22 cellular contexts compared by ENCODE assay signal in the genomic region with DNA sequence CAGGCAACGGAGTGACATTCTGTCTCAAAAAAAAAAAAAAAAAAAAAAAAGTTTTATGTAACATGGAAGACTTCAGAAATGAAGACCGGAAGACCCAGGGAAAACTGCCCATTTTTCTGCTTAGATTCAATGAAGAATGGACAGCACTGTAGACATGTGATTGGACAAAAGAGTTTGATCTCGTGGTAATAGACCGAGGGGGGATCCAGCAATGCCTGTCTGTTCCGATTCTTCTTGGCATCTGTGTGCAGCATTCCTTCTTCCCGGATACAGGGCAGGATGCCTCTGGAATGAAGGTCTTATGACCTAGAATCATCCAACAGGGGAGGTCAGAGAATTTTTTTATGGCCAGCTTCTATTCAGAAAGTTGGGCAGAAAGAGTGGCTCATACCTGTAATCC. TPM values are rescaled to one million over a fixed set of nuclear protein-coding genes. Genes with fewer than 3 reads are reported as not detected.
DNase-seq lines count a peak whose midpoint lies in the region; TF ChIP-seq lines count a peak whose summit lies in the region.
"Had no signal": no experiment of that assay in that cellular context is flagged by ENCODE, and none has a peak within 500 bp of the region (broad histone marks: within the 10 kb centered on the region; RNA-seq: fewer than 3 reads in every experiment).

No MANE protein-coding gene starts in this region.

- no peak for TF ChIP-seq EP300 in tibial nerve (IDR thresholded peaks at IDR 0.05)

- no peaks in the 10 kb centered on the region for H3K9me3 Mint-ChIP-seq in activated CD4-positive, alpha-beta T cell treated with anti-CD3 and anti-CD28 coated beads, Interleukin-2, amount 10 ng/mL, durations not matched to agents 24 days and 14 days
- no peaks in the 10 kb centered on the region for H3K9me3 Mint-ChIP-seq in activated T-helper 2 cell treated with anti-CD3 and anti-CD28 coated beads, Interferon-gamma antibody, Interleukin-2, Interleukin-4, amounts not matched to agents 10 μg/mL and 5 μg/mL and 100 μg/mL, durations not matched to agents 14 hours and 24 hours and 36 hours
- H3K9me3 Mint-ChIP-seq: CD14-positive monocyte; IgD-negative memory B cell; naive thymus-derived CD8-positive, alpha-beta T cell; WTC11 had no signal

- H3K27me3 Mint-ChIP-seq in activated CD4-positive, alpha-beta T cell treated with anti-CD3 and anti-CD28 coated beads, Interleukin-2, amount 10 ng/mL, durations not matched to agents 24 days and 14 days, result no peaks in the 10 kb centered on the region
- no peaks in the 10 kb centered on the region for H3K27me3 Mint-ChIP-seq in activated T-helper 2 cell treated with anti-CD3 and anti-CD28 coated beads, Interferon-gamma antibody, Interleukin-2, Interleukin-4, amounts not matched to agents 10 μg/mL and 5 μg/mL and 100 μg/mL, durations not matched to agents 14 hours and 24 hours and 36 hours (ENCODE audit: low read depth)
- H3K27me3 Mint-ChIP-seq: IgD-negative memory B cell; naive thymus-derived CD8-positive, alpha-beta T cell had no signal

- TF ChIP-seq POLR2A in spleen (IDR thresholded peaks at IDR 0.05) (no peak), tibial nerve (IDR thresholded peaks at IDR 0.05) (no peak)

- no peak overlapping the region for H3K4me3 ChIP-seq in spleen
- H3K4me3 ChIP-seq in tibial nerve, result no peak overlapping the region
- H3K4me3 ChIP-seq: cardiac muscle cell, colonic mucosa, hepatocyte, lung, psoas muscle had no signal

- H3K36me3 ChIP-seq in spleen (no peaks in the 10 kb centered on the region), tibial nerve (no peaks in the 10 kb centered on the region)
- H3K36me3 ChIP-seq: cardiac muscle cell, colonic mucosa had no signal

- TF ChIP-seq CTCF in spleen (IDR thresholded peaks at IDR 0.05 in 8 of 11, conservative IDR thresholded peaks at IDR 0.05 in 3 of 11), result no peak
- no peak for TF ChIP-seq CTCF in tibial nerve (IDR thresholded peaks at IDR 0.05)

- WGBS in spleen, 5 donors, result 73 to 86% (median 74%) methylated on average over 6 of the region's 6 CpGs
- WGBS in tibial nerve, 2 donors, result 70 to 94% methylated on average over 6 of the region's 6 CpGs

- H3K27me3 ChIP-seq in spleen (replicated peaks in 1 of 7) (no peaks in the 10 kb centered on the region), tibial nerve (no peaks in the 10 kb centered on the region)
- H3K27me3 ChIP-seq: colonic mucosa had no signal

- H3K4me1 Mint-ChIP-seq in activated CD4-positive, alpha-beta T cell treated with anti-CD3 and anti-CD28 coated beads, Interleukin-2, amount 10 ng/mL, durations not matched to agents 24 days and 14 days, result peaks cover 65% of the 10 kb centered on the region
- peaks cover 63% of the 10 kb centered on the region for H3K4me1 Mint-ChIP-seq in activated T-helper 2 cell treated with anti-CD3 and anti-CD28 coated beads, Interferon-gamma antibody, Interleukin-2, Interleukin-4, amounts not matched to agents 10 μg/mL and 5 μg/mL and 100 μg/mL, durations not matched to agents 14 hours and 24 hours and 36 hours (ENCODE audit: low read depth)

- H3K4me1 ChIP-seq in spleen, result peaks cover 9 to 89% (median 53%) of the 10 kb centered on the region in 6 donors
- H3K4me1 ChIP-seq in tibial nerve, result peaks cover 0 to 17% (median 4%) of the 10 kb centered on the region in 4 donors
- H3K4me1 ChIP-seq: colonic mucosa had no signal

- peaks cover 10% of the 10 kb centered on the region for H3K36me3 Mint-ChIP-seq in activated CD4-positive, alpha-beta T cell treated with anti-CD3 and anti-CD28 coated beads, Interleukin-2, amount 10 ng/mL, durations not matched to agents 24 days and 14 days (ENCODE audit: low read depth)
- peaks cover 4% of the 10 kb centered on the region for H3K36me3 Mint-ChIP-seq in activated T-helper 2 cell treated with anti-CD3 and anti-CD28 coated beads, Interferon-gamma antibody, Interleukin-2, Interleukin-4, amounts not matched to agents 10 μg/mL and 5 μg/mL and 100 μg/mL, durations not matched to agents 14 hours and 24 hours and 36 hours (ENCODE audit: low read depth)
- H3K36me3 Mint-ChIP-seq: CD14-positive monocyte; IgD-negative memory B cell; naive thymus-derived CD8-positive, alpha-beta T cell; WTC11 had no signal

- intact Hi-C loops in activated CD4-positive, alpha-beta T cell treated with anti-CD3 and anti-CD28 coated beads, Interleukin-2, amount 10 ng/mL, durations not matched to agents 24 days and 14 days (cut with micrococcal nuclease), result loop anchor here (2.0 to 10.0 kb wide), 4 partner anchors 15 to 523 kb away; partner anchors contain the start of genes EDARADD and ERO1B
- intact Hi-C loops in activated T-helper 2 cell treated with anti-CD3 and anti-CD28 coated beads, Interferon-gamma antibody, Interleukin-2, Interleukin-4, amounts not matched to agents 10 μg/mL and 5 μg/mL and 100 μg/mL, durations not matched to agents 14 hours and 24 hours and 36 hours (cut with micrococcal nuclease), result loop anchor here (5.0 to 10.0 kb wide), 2 partner anchors 80 to 1387 kb away; no protein-coding TSS in a partner anchor
- intact Hi-C loops in spleen (cut with DNase I; ENCODE audit: low total_unique reads), result no loop called here

- H3K27ac ChIP-seq in spleen, result peak overlapping the region in 6 of 8 donors; percentile 44 to 84 (median 64)
- H3K27ac ChIP-seq in tibial nerve, result no peak overlapping the region
- H3K27ac ChIP-seq: cardiac muscle cell, colonic mucosa, hepatocyte, psoas muscle had no signal

- H3K4me3 Mint-ChIP-seq in activated CD4-positive, alpha-beta T cell treated with anti-CD3 and anti-CD28 coated beads, Interleukin-2, amount 10 ng/mL, durations not matched to agents 24 days and 14 days, result peak overlapping the region; percentile 66
- peak overlapping the region; percentile 70 for H3K4me3 Mint-ChIP-seq in activated T-helper 2 cell treated with anti-CD3 and anti-CD28 coated beads, Interferon-gamma antibody, Interleukin-2, Interleukin-4, amounts not matched to agents 10 μg/mL and 5 μg/mL and 100 μg/mL, durations not matched to agents 14 hours and 24 hours and 36 hours (ENCODE audit: low read depth)
- H3K4me3 Mint-ChIP-seq: CD14-positive monocyte, WTC11 had no signal

- no peak for DNase-seq in activated CD4-positive, alpha-beta T cell treated with anti-CD3 and anti-CD28 coated beads, Interleukin-2, amount 10 ng/mL, durations not matched to agents 24 days and 14 days
- no peak for DNase-seq in activated CD4-positive, alpha-beta T cell treated with anti-CD3 and anti-CD28 coated beads for 1 hour
- DNase-seq in COLO829 (ENCODE audit: low spot score) (peak; percentile 74), spleen (no peak), mesenteric fat pad (ENCODE audit: low spot score) (no peak), tibial nerve (ENCODE audit: low spot score in 2 of 2) (no peak), SHP77 (lab: John Stamatoyannopoulos, UW) (no peak)
- no peak for DNase-seq in activated T-helper 2 cell treated with anti-CD3 and anti-CD28 coated beads, Interferon-gamma antibody, Interleukin-2, Interleukin-4, amounts not matched to agents 10 μg/mL and 5 μg/mL and 100 μg/mL, durations not matched to agents 14 hours and 24 hours and 36 hours (ENCODE audit: low spot score)
- DNase-seq: colonic mucosa; effector CD4-positive, alpha-beta T cell; naive thymus-derived CD8-positive, alpha-beta T cell; NCI-H2107; NCI-H748 treated with DMSO at 0.1 percent for 48 hours; psoas muscle; SHP77 treated with DMSO at 0.1 percent for 48 hours; SW 1271 had no signal

- H3K27ac Mint-ChIP-seq in activated CD4-positive, alpha-beta T cell treated with anti-CD3 and anti-CD28 coated beads, Interleukin-2, amount 10 ng/mL, durations not matched to agents 24 days and 14 days, result peak overlapping the region; percentile 98
- H3K27ac Mint-ChIP-seq in activated T-helper 2 cell treated with anti-CD3 and anti-CD28 coated beads, Interferon-gamma antibody, Interleukin-2, Interleukin-4, amounts not matched to agents 10 μg/mL and 5 μg/mL and 100 μg/mL, durations not matched to agents 14 hours and 24 hours and 36 hours, result peak overlapping the region; percentile 98
- H3K27ac Mint-ChIP-seq: IgD-negative memory B cell, WTC11 had no signal

- H3K9me3 ChIP-seq in spleen (no peaks in the 10 kb centered on the region), tibial nerve (no peaks in the 10 kb centered on the region)
- H3K9me3 ChIP-seq: colonic mucosa, psoas muscle had no signal

RNA-seq across cellular contexts. Expression of gene LYST, which starts 5.6 kb away (rescaled TPM):
- total RNA-seq in activated CD4-positive, alpha-beta T cell treated with anti-CD3 and anti-CD28 coated beads, Interleukin-2, amount 10 ng/mL, durations not matched to agents 24 days and 14 days, result 94.5 and 106 TPM in 2 replicates
- 98.6 and 110 TPM in 2 replicates for total RNA-seq in activated T-helper 2 cell treated with anti-CD3 and anti-CD28 coated beads, Interferon-gamma antibody, Interleukin-2, Interleukin-4, amounts not matched to agents 10 μg/mL and 5 μg/mL and 100 μg/mL, durations not matched to agents 14 hours and 24 hours and 36 hours
- 100 to 1,000 TPM in 5 of 7 donors, 10 to 100 TPM in 2; 76.9 to 169 (median 109) TPM for total RNA-seq in spleen
- 10 to 100 TPM in 1 of 3 donors, 1 to 10 TPM in 2; 9.0 to 11.8 (median 9.9) TPM for polyA plus RNA-seq in spleen
- 38.5 TPM for total RNA-seq in mesenteric fat pad
- total RNA-seq in tibial nerve, result 10 to 100 TPM; 48.0 to 62.8 (median 61.0) TPM

Comparison
In these comparisons a context has a peak if more than half of its experiments do, and no peak if none do; other contexts are left out.
1. H3K27ac ChIP-seq: peak in spleen (6 of 8); none in tibial nerve (0 of 4).